Comparison of ENCODE assay signal across 1 cellular context in genomic region chr22:42939941-42940653, GRCh38.
A peak's percentile ranks its signal among the peaks of the same experiment; 100 is the strongest.
TF ChIP-seq lines count a peak whose summit lies in the region.

No MANE protein-coding gene starts in this region.

TF ChIP-seq in HepG2, 621 proteins besides CTCF, POLR2A, EP300 and RAD21 (continued from another document and continues in another):
- TF ChIP-seq, protein P1, sequence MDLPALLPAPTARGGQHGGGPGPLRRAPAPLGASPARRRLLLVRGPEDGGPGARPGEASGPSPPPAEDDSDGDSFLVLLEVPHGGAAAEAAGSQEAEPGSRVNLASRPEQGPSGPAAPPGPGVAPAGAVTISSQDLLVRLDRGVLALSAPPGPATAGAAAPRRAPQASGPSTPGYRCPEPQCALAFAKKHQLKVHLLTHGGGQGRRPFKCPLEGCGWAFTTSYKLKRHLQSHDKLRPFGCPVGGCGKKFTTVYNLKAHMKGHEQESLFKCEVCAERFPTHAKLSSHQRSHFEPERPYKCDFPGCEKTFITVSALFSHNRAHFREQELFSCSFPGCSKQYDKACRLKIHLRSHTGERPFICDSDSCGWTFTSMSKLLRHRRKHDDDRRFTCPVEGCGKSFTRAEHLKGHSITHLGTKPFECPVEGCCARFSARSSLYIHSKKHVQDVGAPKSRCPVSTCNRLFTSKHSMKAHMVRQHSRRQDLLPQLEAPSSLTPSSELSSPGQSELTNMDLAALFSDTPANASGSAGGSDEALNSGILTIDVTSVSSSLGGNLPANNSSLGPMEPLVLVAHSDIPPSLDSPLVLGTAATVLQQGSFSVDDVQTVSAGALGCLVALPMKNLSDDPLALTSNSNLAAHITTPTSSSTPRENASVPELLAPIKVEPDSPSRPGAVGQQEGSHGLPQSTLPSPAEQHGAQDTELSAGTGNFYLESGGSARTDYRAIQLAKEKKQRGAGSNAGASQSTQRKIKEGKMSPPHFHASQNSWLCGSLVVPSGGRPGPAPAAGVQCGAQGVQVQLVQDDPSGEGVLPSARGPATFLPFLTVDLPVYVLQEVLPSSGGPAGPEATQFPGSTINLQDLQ (CRISPR knock-in tag; IDR thresholded peaks at IDR 0.05): no peak
- TF ChIP-seq ZNF510 (CRISPR knock-in tag; IDR thresholded peaks at IDR 0.05; ENCODE audit: low read depth): no peak
- peak; percentile 98 for TF ChIP-seq FOSL2 (CRISPR knock-in tag; IDR thresholded peaks at IDR 0.05)
- 0 out of 2 replicates have a peak, but pooled peaks have one; percentile 63 for TF ChIP-seq TARDBP (CRISPR knock-in tag; IDR thresholded peaks at IDR 0.05)
- TF ChIP-seq ZNF614 (CRISPR knock-in tag; IDR thresholded peaks at IDR 0.05; ENCODE audit: borderline replicate concordance): peak; percentile 85
- TF ChIP-seq ADNP (CRISPR knock-in tag; IDR thresholded peaks at IDR 0.05): no peak
- no peak for TF ChIP-seq FOXC1 (CRISPR knock-in tag; IDR thresholded peaks at IDR 0.05; ENCODE audit: borderline replicate concordance)
- TF ChIP-seq DPF2 (CRISPR knock-in tag; IDR thresholded peaks at IDR 0.05; ENCODE audit: borderline replicate concordance, low read depth): peak; percentile 78; the same call in 1 of the 2 replicates
- peak; percentile 92 for TF ChIP-seq ETV5 (CRISPR knock-in tag; IDR thresholded peaks at IDR 0.05; ENCODE audit: borderline replicate concordance)
- TF ChIP-seq, protein P2, sequence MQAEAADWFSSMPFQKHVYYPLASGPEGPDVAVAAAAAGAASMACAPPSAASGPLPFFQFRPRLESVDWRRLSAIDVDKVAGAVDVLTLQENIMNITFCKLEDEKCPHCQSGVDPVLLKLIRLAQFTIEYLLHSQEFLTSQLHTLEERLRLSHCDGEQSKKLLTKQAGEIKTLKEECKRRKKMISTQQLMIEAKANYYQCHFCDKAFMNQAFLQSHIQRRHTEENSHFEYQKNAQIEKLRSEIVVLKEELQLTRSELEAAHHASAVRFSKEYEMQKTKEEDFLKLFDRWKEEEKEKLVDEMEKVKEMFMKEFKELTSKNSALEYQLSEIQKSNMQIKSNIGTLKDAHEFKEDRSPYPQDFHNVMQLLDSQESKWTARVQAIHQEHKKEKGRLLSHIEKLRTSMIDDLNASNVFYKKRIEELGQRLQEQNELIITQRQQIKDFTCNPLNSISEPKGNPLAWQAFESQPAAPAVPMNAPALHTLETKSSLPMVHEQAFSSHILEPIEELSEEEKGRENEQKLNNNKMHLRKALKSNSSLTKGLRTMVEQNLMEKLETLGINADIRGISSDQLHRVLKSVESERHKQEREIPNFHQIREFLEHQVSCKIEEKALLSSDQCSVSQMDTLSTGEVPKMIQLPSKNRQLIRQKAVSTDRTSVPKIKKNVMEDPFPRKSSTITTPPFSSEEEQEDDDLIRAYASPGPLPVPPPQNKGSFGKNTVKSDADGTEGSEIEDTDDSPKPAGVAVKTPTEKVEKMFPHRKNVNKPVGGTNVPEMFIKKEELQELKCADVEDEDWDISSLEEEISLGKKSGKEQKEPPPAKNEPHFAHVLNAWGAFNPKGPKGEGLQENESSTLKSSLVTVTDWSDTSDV (CRISPR knock-in tag; IDR thresholded peaks at IDR 0.05): no peak
- TF ChIP-seq ZNF20 (CRISPR knock-in tag; IDR thresholded peaks at IDR 0.05): no peak
- TF ChIP-seq ZNF10 (CRISPR knock-in tag; IDR thresholded peaks at IDR 0.05; ENCODE audit: borderline replicate concordance, low read depth): no peak
- TF ChIP-seq ZNF703 (CRISPR knock-in tag; IDR thresholded peaks at IDR 0.05; ENCODE audit: borderline replicate concordance): no peak
- no peak for TF ChIP-seq ZNF780A (CRISPR knock-in tag; IDR thresholded peaks at IDR 0.05)
- TF ChIP-seq ISL2 (CRISPR knock-in tag; IDR thresholded peaks at IDR 0.05): 0 out of 2 replicates have a peak, but pooled peaks have one; percentile 22
- TF ChIP-seq, protein P3, sequence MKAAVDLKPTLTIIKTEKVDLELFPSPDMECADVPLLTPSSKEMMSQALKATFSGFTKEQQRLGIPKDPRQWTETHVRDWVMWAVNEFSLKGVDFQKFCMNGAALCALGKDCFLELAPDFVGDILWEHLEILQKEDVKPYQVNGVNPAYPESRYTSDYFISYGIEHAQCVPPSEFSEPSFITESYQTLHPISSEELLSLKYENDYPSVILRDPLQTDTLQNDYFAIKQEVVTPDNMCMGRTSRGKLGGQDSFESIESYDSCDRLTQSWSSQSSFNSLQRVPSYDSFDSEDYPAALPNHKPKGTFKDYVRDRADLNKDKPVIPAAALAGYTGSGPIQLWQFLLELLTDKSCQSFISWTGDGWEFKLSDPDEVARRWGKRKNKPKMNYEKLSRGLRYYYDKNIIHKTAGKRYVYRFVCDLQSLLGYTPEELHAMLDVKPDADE (CRISPR knock-in tag; IDR thresholded peaks at IDR 0.05): no peak
- TF ChIP-seq ZSCAN22 (CRISPR knock-in tag; IDR thresholded peaks at IDR 0.05): no peak
- TF ChIP-seq ZBTB7A (CRISPR knock-in tag; IDR thresholded peaks at IDR 0.05): no peak
- peak; percentile 42; the same call in 1 of the 2 replicates for TF ChIP-seq SKIL (CRISPR knock-in tag; IDR thresholded peaks at IDR 0.05; ENCODE audit: borderline replicate concordance)
- no peak for TF ChIP-seq ZNF781 (CRISPR knock-in tag; IDR thresholded peaks at IDR 0.05; ENCODE audit: borderline replicate concordance, not compliant biosample characterization)
- no peak for TF ChIP-seq ZNF549 (CRISPR knock-in tag; IDR thresholded peaks at IDR 0.05)
- no peak for TF ChIP-seq ZC3H4 (CRISPR knock-in tag; IDR thresholded peaks at IDR 0.05; ENCODE audit: borderline replicate concordance)
- TF ChIP-seq, protein P4, sequence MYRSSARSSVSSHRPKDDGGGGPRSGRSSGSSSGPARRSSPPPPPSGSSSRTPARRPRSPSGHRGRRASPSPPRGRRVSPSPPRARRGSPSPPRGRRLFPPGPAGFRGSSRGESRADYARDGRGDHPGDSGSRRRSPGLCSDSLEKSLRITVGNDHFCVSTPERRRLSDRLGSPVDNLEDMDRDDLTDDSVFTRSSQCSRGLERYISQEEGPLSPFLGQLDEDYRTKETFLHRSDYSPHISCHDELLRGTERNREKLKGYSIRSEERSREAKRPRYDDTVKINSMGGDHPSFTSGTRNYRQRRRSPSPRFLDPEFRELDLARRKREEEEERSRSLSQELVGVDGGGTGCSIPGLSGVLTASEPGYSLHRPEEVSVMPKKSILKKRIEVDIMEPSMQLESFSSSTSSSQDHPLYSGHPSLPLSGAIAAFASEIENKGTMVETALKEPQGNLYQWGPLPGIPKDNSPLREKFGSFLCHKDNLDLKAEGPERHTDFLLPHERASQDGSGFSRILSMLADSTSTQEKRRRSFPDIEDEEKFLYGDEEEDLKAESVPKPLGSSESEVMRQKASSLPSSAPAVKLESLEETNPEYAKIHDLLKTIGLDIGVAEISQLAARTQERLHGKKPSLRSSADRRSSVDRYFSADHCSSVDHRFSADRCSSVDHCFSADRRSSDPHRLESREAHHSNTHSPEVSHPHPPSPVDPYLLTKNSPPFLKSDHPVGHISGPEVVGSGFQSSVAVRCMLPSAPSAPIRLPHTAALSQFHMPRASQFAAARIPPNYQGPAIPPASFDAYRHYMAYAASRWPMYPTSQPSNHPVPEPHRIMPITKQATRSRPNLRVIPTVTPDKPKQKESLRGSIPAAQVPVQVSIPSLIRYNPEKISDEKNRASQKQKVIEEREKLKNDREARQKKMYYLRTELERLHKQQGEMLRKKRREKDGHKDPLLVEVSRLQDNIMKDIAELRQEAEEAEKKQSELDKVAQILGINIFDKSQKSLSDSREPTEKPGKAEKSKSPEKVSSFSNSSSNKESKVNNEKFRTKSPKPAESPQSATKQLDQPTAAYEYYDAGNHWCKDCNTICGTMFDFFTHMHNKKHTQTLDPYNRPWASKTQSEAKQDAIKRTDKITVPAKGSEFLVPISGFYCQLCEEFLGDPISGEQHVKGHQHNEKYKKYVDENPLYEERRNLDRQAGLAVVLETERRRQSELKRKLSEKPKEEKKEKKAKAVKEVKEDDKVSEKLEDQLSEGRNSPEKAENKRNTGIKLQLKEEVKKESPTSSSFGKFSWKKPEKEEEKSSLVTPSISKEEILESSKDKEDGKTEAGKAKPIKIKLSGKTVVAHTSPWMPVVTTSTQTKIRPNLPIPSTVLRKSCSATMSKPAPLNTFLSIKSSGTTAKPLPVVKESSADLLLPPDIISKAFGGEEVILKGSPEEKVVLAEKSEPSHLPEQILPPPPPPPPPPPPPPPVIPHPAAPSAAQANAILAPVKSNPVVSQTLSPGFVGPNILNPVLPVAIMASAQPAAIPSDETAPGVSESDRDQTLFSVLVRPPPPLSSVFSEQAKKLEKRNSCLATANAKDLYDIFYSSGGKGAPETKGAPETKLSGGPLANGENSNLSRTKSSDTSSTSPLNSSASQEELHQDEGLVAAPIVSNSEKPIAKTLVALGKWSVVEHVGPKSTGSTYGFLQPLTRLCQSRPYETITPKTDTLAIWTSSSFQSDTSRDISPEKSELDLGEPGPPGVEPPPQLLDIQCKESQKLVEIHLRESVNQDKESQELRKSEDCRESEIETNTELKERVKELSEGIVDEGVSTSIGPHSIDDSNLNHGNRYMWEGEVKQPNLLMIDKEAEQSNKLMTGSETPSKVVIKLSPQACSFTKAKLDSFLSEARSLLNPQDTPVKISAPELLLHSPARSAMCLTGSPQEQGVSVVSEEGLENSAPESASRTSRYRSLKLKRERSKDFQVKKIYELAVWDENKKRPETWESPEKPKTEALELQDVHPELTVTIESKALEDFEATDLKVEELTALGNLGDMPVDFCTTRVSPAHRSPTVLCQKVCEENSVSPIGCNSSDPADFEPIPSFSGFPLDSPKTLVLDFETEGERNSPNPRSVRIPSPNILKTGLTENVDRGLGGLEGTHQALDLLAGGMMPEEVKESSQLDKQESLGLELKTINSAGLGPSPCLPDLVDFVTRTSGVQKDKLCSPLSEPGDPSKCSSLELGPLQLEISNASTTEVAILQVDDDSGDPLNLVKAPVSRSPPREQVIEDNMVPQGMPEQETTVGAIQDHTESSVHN (CRISPR knock-in tag; IDR thresholded peaks at IDR 0.05): no peak
- peak; percentile 47; the same call in 1 of the 2 replicates for TF ChIP-seq MTF2 (CRISPR knock-in tag; IDR thresholded peaks at IDR 0.05; ENCODE audit: borderline replicate concordance)
- TF ChIP-seq GLMP (CRISPR knock-in tag; IDR thresholded peaks at IDR 0.05; ENCODE audit: borderline replicate concordance): no peak
- no peak for TF ChIP-seq ZNF275 (CRISPR knock-in tag; IDR thresholded peaks at IDR 0.05; ENCODE audit: borderline replicate concordance)
- TF ChIP-seq EED (CRISPR knock-in tag; IDR thresholded peaks at IDR 0.05): no peak
- no peak for TF ChIP-seq ZFP82 (CRISPR knock-in tag; IDR thresholded peaks at IDR 0.05; ENCODE audit: borderline replicate concordance)
- no peak for TF ChIP-seq CHD2 (IDR thresholded peaks at IDR 0.05; ENCODE audit: low read depth, low read length)
- TF ChIP-seq, protein P5, sequence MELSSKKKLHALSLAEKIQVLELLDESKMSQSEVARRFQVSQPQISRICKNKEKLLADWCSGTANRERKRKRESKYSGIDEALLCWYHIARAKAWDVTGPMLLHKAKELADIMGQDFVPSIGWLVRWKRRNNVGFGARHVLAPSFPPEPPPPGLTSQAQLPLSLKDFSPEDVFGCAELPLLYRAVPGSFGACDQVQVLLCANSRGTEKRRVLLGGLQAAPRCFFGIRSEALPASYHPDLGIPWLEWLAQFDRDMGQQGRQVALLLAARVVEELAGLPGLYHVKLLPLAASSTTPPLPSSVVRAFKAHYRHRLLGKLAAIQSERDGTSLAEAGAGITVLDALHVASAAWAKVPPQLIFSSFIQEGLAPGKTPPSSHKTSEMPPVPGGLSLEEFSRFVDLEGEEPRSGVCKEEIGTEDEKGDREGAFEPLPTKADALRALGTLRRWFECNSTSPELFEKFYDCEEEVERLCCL (CRISPR knock-in tag; IDR thresholded peaks at IDR 0.05; ENCODE audit: borderline replicate concordance): no peak
- TF ChIP-seq TFE3 (CRISPR knock-in tag; IDR thresholded peaks at IDR 0.05): peak; percentile 61; the same call in 1 of the 2 replicates
- TF ChIP-seq ZSCAN31 (CRISPR knock-in tag; IDR thresholded peaks at IDR 0.05; ENCODE audit: low read depth): no peak
- TF ChIP-seq ZNF263 (CRISPR knock-in tag; IDR thresholded peaks at IDR 0.05): 0 out of 2 replicates have a peak, but pooled peaks have one; percentile 42
- TF ChIP-seq REPIN1 (CRISPR knock-in tag; IDR thresholded peaks at IDR 0.05; ENCODE audit: borderline replicate concordance, low read depth): no peak
- no peak for TF ChIP-seq XBP1 (CRISPR knock-in tag; IDR thresholded peaks at IDR 0.05)
- TF ChIP-seq NFIB (CRISPR knock-in tag; IDR thresholded peaks at IDR 0.05; ENCODE audit: borderline replicate concordance): no peak
- no peak for TF ChIP-seq MLLT10 (CRISPR knock-in tag; IDR thresholded peaks at IDR 0.05)
